11 cellular contexts compared by ENCODE assay signal in the genomic region with DNA sequence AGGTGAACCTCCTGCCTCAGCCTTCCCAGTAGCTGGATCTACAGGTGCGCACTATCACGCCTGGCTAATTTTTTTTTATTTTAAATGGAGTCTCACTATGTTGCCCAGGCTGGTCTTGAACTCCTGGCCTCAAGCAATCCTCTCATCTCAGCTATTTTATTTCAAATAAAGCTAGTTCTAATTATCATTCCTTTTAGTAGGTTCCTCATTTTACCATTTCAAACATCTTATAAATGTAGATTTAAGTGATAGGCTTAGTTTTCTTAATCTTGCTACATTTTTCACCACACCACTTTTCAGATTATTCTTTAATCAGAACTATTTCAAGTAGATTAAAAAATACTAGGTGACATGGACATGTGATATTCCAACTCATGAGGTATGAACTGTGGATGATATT.
"Had no signal": no experiment of that assay in that cellular context is flagged by ENCODE, and none has a peak within 500 bp of the region (broad histone marks: within the 10 kb centered on the region; RNA-seq: fewer than 3 reads in every experiment).

No MANE protein-coding gene starts in this region.

- ATAC-seq: GM23338, HCT116 had no signal

- H3K9me3 Mint-ChIP-seq: GM23338, H9, HFFc6 had no signal

- H3K4me3 ChIP-seq: GM23248, GM23338, HAP-1 had no signal

- H3K9me3 ChIP-seq: HAP-1 had no signal

- H3K27ac Mint-ChIP-seq: GM23338, H9, HFFc6 had no signal

- FAIRE-seq: H1, H54 had no signal

- H3K4me3 Mint-ChIP-seq: GM23338, H9, HFFc6 had no signal

- H3K27ac ChIP-seq: GM23248 had no signal

- DNase-seq: GM23248, GOT3, H7, H9, HCEC 1CT, HFFc6 had no signal

- H3K4me2 ChIP-seq: GM23338 had no signal

- H3K36me3 ChIP-seq: HAP-1 had no signal
